9 cellular contexts compared by ENCODE assay signal in genomic region chr11:64760759-64761417, GRCh38. TPM values are rescaled to one million over a fixed set of nuclear protein-coding genes. Genes with fewer than 3 reads are reported as not detected.
DNase-seq lines count a peak whose midpoint lies in the region; ATAC-seq, FAIRE-seq and TF ChIP-seq lines count a peak whose summit lies in the region.
"Had no signal": no experiment of that assay in that cellular context is flagged by ENCODE, and none has a peak within 500 bp of the region (broad histone marks: within the 10 kb centered on the region; RNA-seq: fewer than 3 reads in every experiment).

No MANE protein-coding gene starts in this region.

- no peaks in the 10 kb centered on the region for H3K79me1 ChIP-seq in H1 (ENCODE audit: low read depth, low read length)

- H3K27me3 ChIP-seq in H1 (replicated peaks in 1 of 4; ENCODE audit: control insufficient read depth in 3 of 4, extremely low read depth in 1 of 4, insufficient read depth in 3 of 4, low read length in 3 of 4) (no peaks in the 10 kb centered on the region), prostate gland (replicated peaks; ENCODE audit: insufficient read depth) (no peaks in the 10 kb centered on the region), upper lobe of left lung (no peaks in the 10 kb centered on the region), brain microvascular endothelial cell (replicated peaks) (no peaks in the 10 kb centered on the region)
- H3K27me3 ChIP-seq: breast epithelium had no signal

- no peak overlapping the region for H3K18ac ChIP-seq in H1 (ENCODE audit: extremely low read depth, low read length)

- no peak overlapping the region for H4K91ac ChIP-seq in H1 (replicated peaks; ENCODE audit: insufficient read length, low read length)

- H2AK5ac ChIP-seq in H1 (ENCODE audit: low read depth, low read length): no peak overlapping the region

- H3K4me3 ChIP-seq in SK-N-MC (no peak overlapping the region), H1 (ENCODE audit: extremely low read depth in 1 of 4, insufficient read depth in 2 of 4, low read depth in 3 of 4, low read length in 4 of 4) (no peak overlapping the region; a peak in 1 of 8 replicates), prostate gland (no peak overlapping the region), upper lobe of left lung (no peak overlapping the region), brain microvascular endothelial cell (ENCODE audit: low read depth, low read length) (no peak overlapping the region)

- TF ChIP-seq EP300 in H1 (IDR thresholded peaks at IDR 0.05; ENCODE audit: borderline replicate concordance in 1 of 2, low read depth in 2 of 2, low read length in 2 of 2) (no peak), upper lobe of left lung (IDR thresholded peaks at IDR 0.05) (no peak)

- H3K4me1 ChIP-seq in H1 (replicated peaks in 1 of 4; ENCODE audit: control insufficient read depth in 3 of 4, insufficient read depth in 4 of 4, low read length in 3 of 4): peaks cover 26 to 64% (median 53%) of the 10 kb centered on the region in 4 experiments
- H3K4me1 ChIP-seq in prostate gland (replicated peaks): peaks cover 6% of the 10 kb centered on the region
- H3K4me1 ChIP-seq in upper lobe of left lung: peaks cover 18 to 38% (median 26%) of the 10 kb centered on the region in 4 donors

- peak overlapping the region; percentile 34; the same call in 1 of the 2 replicates for H3K27ac ChIP-seq in SK-N-MC
- peak overlapping the region; percentile 23; the same call in 1 of the 2 replicates for H3K27ac ChIP-seq in H1 (ENCODE audit: low read depth, low read length)
- H3K27ac ChIP-seq in prostate gland: peak overlapping the region; percentile 48 to 62
- peak overlapping the region in 2 of 4 donors; percentile 20 to 53 for H3K27ac ChIP-seq in upper lobe of left lung
- H3K27ac ChIP-seq in brain microvascular endothelial cell: no peak overlapping the region

- no peak overlapping the region for H2BK20ac ChIP-seq in H1 (ENCODE audit: low read length)

- no peak overlapping the region for H4K8ac ChIP-seq in H1 (ENCODE audit: extremely low read depth, insufficient read depth, low read length)

- in situ Hi-C loops in GM13976 (cut with MboI; ENCODE audit: low sequenced_read_pairs, unreplicated experiment) (no loop called here), brain microvascular endothelial cell (cut with HindIII; ENCODE audit: low pct_ligation_motif_present, low sequenced_read_pairs) (no loop called here)

- H2BK15ac ChIP-seq in H1 (ENCODE audit: low read length): no peak overlapping the region; the same call in 1 of the 2 replicates

- H4K20me1 ChIP-seq in H1 (replicated peaks in 1 of 2; ENCODE audit: control insufficient read depth in 1 of 2, insufficient read depth in 2 of 2, low read length in 2 of 2): peaks cover 0 to 6% of the 10 kb centered on the region in 2 experiments

- H3K4me2 ChIP-seq in H1 (ENCODE audit: insufficient read depth in 1 of 2, low read depth in 2 of 2, low read length in 2 of 2): peak overlapping the region; percentile 32 to 57; a peak in 2 of 4 replicates

- H2BK120ac ChIP-seq in H1 (replicated peaks; ENCODE audit: low read depth, low read length): no peak overlapping the region

- no peaks in the 10 kb centered on the region for H3K9me3 ChIP-seq in SK-N-MC (ENCODE audit: low read depth, low read length)
- H3K9me3 ChIP-seq in H1 (ENCODE audit: insufficient read depth in 2 of 2, low read depth in 1 of 2, low read length in 1 of 2): no peaks in the 10 kb centered on the region
- no peaks in the 10 kb centered on the region for H3K9me3 ChIP-seq in prostate gland
- no peaks in the 10 kb centered on the region for H3K9me3 ChIP-seq in upper lobe of left lung
- H3K9me3 ChIP-seq: breast epithelium had no signal

- intact Hi-C loops in prostate gland (cut with DNase I): no loop called here

- peaks cover 0 to 6% of the 10 kb centered on the region in 2 experiments; a peak in 1 of 4 replicates for H3K79me2 ChIP-seq in H1 (ENCODE audit: control insufficient read depth in 1 of 2, insufficient read depth in 2 of 2, low read length in 2 of 2)

- no peak overlapping the region for H3K23ac ChIP-seq in H1 (ENCODE audit: insufficient read length)

- CTCF ChIA-PET in H1 (lab: Charles Lee; ENCODE audit: partially characterized antibody): interaction anchor here (0.6 to 23.6 kb wide), 9 partner anchors 15 to 518 kb away, joined by 3 to 376 read pairs (median 4); partner anchors contain the start of genes RASGRP2 and SF1

- TF ChIP-seq RAD21 in H1 (IDR thresholded peaks at IDR 0.05 in 1 of 2, conservative IDR thresholded peaks at IDR 0.05 in 1 of 2; ENCODE audit: low read depth in 2 of 2, low read length in 2 of 2): no peak

- peak overlapping the region; percentile 1 for H3K4ac ChIP-seq in H1 (replicated peaks; ENCODE audit: insufficient read length, low read depth, low read length)

- no peak overlapping the region for H4K5ac ChIP-seq in H1 (ENCODE audit: insufficient read length, low read depth, low read length)

- H3K36me3 ChIP-seq in SK-N-MC (ENCODE audit: insufficient read depth, low read length) (peaks cover 34% of the 10 kb centered on the region), H1 (ENCODE audit: control insufficient read depth in 2 of 4, insufficient read depth in 4 of 4, low read length in 3 of 4) (peaks cover 6 to 24% (median 16%) of the 10 kb centered on the region in 4 experiments), prostate gland (peaks cover 0 to 7% of the 10 kb centered on the region in 2 donors), upper lobe of left lung (peaks cover 16 to 42% (median 36%) of the 10 kb centered on the region in 4 donors), brain microvascular endothelial cell (replicated peaks) (peaks cover 40% of the 10 kb centered on the region)

- H2AFZ ChIP-seq in H1 (ENCODE audit: low read length): no peak overlapping the region

- no peak for ATAC-seq in HG02610 (IDR thresholded peaks at IDR 0.05; ENCODE audit: unreplicated experiment)
- no peak for ATAC-seq in upper lobe of left lung (ENCODE audit: low FRiP score in 2 of 2)

- H2BK5ac ChIP-seq in H1 (ENCODE audit: low read depth, low read length): no peak overlapping the region

- POLR2A ChIA-PET in H1 (lab: Charles Lee; ENCODE audit: partially characterized antibody): interaction anchor here (0.6 to 42.9 kb wide), 8 partner anchors 5 to 726 kb away, joined by 3 to 1087 read pairs (median 4); partner anchors contain the start of genes PYGM, RASGRP2 and SF1

- H3K14ac ChIP-seq in H1 (ENCODE audit: insufficient read length): no peak overlapping the region

- H3K9ac ChIP-seq in SK-N-MC (ENCODE audit: insufficient read length) (no peak overlapping the region), H1 (replicated peaks in 1 of 4; ENCODE audit: extremely low read depth in 1 of 4, low read depth in 3 of 4, low read length in 3 of 4) (no peak overlapping the region)

- no peak for TF ChIP-seq CTCF in GM13976 (IDR thresholded peaks at IDR 0.05; ENCODE audit: borderline replicate concordance, control extremely low read depth, extremely low read depth, insufficient read depth, missing control alignments)
- no peak for TF ChIP-seq CTCF in H1 (IDR thresholded peaks at IDR 0.05; ENCODE audit: control extremely low read depth in 1 of 3, insufficient read depth in 1 of 3, low read depth in 1 of 3, low read length in 3 of 3)
- TF ChIP-seq CTCF in prostate gland (IDR thresholded peaks at IDR 0.05): no peak
- no peak for TF ChIP-seq CTCF in upper lobe of left lung (IDR thresholded peaks at IDR 0.05)
- no peak for TF ChIP-seq CTCF in brain microvascular endothelial cell (IDR thresholded peaks at IDR 0.05; ENCODE audit: low read depth, low read length, missing control alignments)

- H2BK12ac ChIP-seq in H1 (ENCODE audit: low read depth, low read length): no peak overlapping the region

- no peaks in the 10 kb centered on the region for H3K23me2 ChIP-seq in H1 (ENCODE audit: low read depth, low read length)

- DNase-seq in GM13976 (ENCODE audit: low spot score): peak; percentile 34
- DNase-seq in SK-N-MC (ENCODE audit: low read depth, low spot score): no peak
- DNase-seq in H1 (ENCODE audit: low read depth in 1 of 2, low spot score in 2 of 2): no peak
- no peak for DNase-seq in prostate gland (ENCODE audit: low spot score)
- DNase-seq in NCI-H69 (lab: John Stamatoyannopoulos, UW): no peak
- DNase-seq in upper lobe of left lung: no peak
- no peak for DNase-seq in brain microvascular endothelial cell

- H3K56ac ChIP-seq in H1 (replicated peaks; ENCODE audit: insufficient read length, low read depth, low read length): no peak overlapping the region

- FAIRE-seq in H1 (lab: Jason Lieb, UNC): no peak

- 79% methylated on average over 6 of the region's 7 CpGs; no CpG with 5 or more reads in 1 of the 2 experiments for WGBS in H1 (ENCODE audit: extremely low coverage in 1 of 2, insufficient coverage in 1 of 2, insufficient read length in 1 of 2, insufficient replicate concordance in 2 of 2, low coverage in 1 of 2, low lambda C conversion rate in 2 of 2, missing lambda C conversion rate in 1 of 2), 2 experiments
- WGBS in prostate gland: 41% methylated on average over 7 of the region's 7 CpGs
- 62 to 66% methylated on average over 7 of the region's 7 CpGs for WGBS in upper lobe of left lung, 2 donors

- TF ChIP-seq POLR2A in H1 (IDR thresholded peaks at IDR 0.05; ENCODE audit: control extremely low read depth in 1 of 2, low read depth in 2 of 2, low read length in 2 of 2) (no peak), prostate gland (IDR thresholded peaks at IDR 0.05) (no peak), upper lobe of left lung (IDR thresholded peaks at IDR 0.05) (no peak)

RNA-seq across cellular contexts. Expression of gene PYGM, which starts 1.1 kb away (rescaled TPM):
- 9.6 and 9.7 TPM in 2 replicates for total RNA-seq in H1 (2021; fragmentation: NEBNext Ultra II Directional; extraction: Animal tissue kit (Norgen Biotek cat#: 25700))
- polyA plus RNA-seq in H1 (2011; rRNA removed): 10.0 and 15.2 TPM in 2 replicates
- polyA plus RNA-seq in H1 (2011; cell fraction: cytosol; rRNA removed): 10.4 TPM
- 20.9 TPM for polyA plus RNA-seq in H1 (2011; cell fraction: nucleus; rRNA removed)
- polyA plus RNA-seq in H1 (2012, experiment 1 of 2): 9.2 to 15.4 TPM (median 13.0 TPM) in 4 replicates
- 11.5 TPM for polyA plus RNA-seq in H1 (2012, experiment 2 of 2)
- polyA plus RNA-seq in H1 (2013, experiment 1 of 2): 6.9 TPM
- 6.3 TPM for polyA plus RNA-seq in H1 (2013, experiment 2 of 2)
- 13.2 and 16.4 TPM in 2 replicates for polyA minus RNA-seq in H1 (2011; rRNA and poly(A)+ RNA removed)
- polyA minus RNA-seq in H1 (2011; cell fraction: cytosol; rRNA and poly(A)+ RNA removed): 12.3 TPM
- polyA minus RNA-seq in H1 (2011; cell fraction: nucleus; rRNA and poly(A)+ RNA removed): 5.4 TPM
- 10 to 100 TPM in 1 of 2 donors, 1 to 10 TPM in 1; 8.0 to 22.4 TPM for total RNA-seq in prostate gland
- 1 to 10 TPM; 1.0 to 3.7 (median 1.5) TPM for total RNA-seq in upper lobe of left lung

RNA-seq across cellular contexts. Expression of gene RASGRP2, which starts 16.9 kb away (rescaled TPM):
- total RNA-seq in H1 (2021; fragmentation: NEBNext Ultra II Directional; extraction: Animal tissue kit (Norgen Biotek cat#: 25700)): 37.9 and 40.6 TPM in 2 replicates
- 45.7 and 50.4 TPM in 2 replicates for polyA plus RNA-seq in H1 (2011; rRNA removed)
- 41.1 TPM for polyA plus RNA-seq in H1 (2011; cell fraction: cytosol; rRNA removed)
- 127 TPM for polyA plus RNA-seq in H1 (2011; cell fraction: nucleus; rRNA removed)
- 30.1 to 58.0 TPM (median 54.6 TPM) in 4 replicates for polyA plus RNA-seq in H1 (2012, experiment 1 of 2)
- 31.1 TPM for polyA plus RNA-seq in H1 (2012, experiment 2 of 2)
- polyA plus RNA-seq in H1 (2013, experiment 1 of 2): 33.0 TPM
- polyA plus RNA-seq in H1 (2013, experiment 2 of 2): 34.6 TPM
- polyA minus RNA-seq in H1 (2011; rRNA and poly(A)+ RNA removed): 14.8 and 18.9 TPM in 2 replicates
- polyA minus RNA-seq in H1 (2011; cell fraction: cytosol; rRNA and poly(A)+ RNA removed): 12.3 TPM
- 24.8 TPM for polyA minus RNA-seq in H1 (2011; cell fraction: nucleus; rRNA and poly(A)+ RNA removed)
- total RNA-seq in prostate gland: 10 to 100 TPM; 13.3 to 28.7 TPM
- 10 to 100 TPM; 20.5 to 80.7 (median 33.9) TPM for total RNA-seq in upper lobe of left lung

RNA-seq across cellular contexts. Expression of gene SF1, which starts 17.5 kb away (rescaled TPM):
- 353 and 365 TPM in 2 replicates for total RNA-seq in H1 (2021; fragmentation: NEBNext Ultra II Directional; extraction: Animal tissue kit (Norgen Biotek cat#: 25700))
- polyA plus RNA-seq in H1 (2011; rRNA removed): 72.7 and 110 TPM in 2 replicates
- polyA plus RNA-seq in H1 (2011; cell fraction: cytosol; rRNA removed): 70.0 TPM
- polyA plus RNA-seq in H1 (2011; cell fraction: nucleus; rRNA removed): 197 TPM
- polyA plus RNA-seq in H1 (2012, experiment 1 of 2): 259 to 328 TPM (median 273 TPM) in 4 replicates
- polyA plus RNA-seq in H1 (2012, experiment 2 of 2): 150 TPM
- polyA plus RNA-seq in H1 (2013, experiment 1 of 2): 194 TPM
- polyA plus RNA-seq in H1 (2013, experiment 2 of 2): 181 TPM
- polyA minus RNA-seq in H1 (2011; rRNA and poly(A)+ RNA removed): 75.9 and 88.7 TPM in 2 replicates
- polyA minus RNA-seq in H1 (2011; cell fraction: cytosol; rRNA and poly(A)+ RNA removed): 107 TPM
- 210 TPM for polyA minus RNA-seq in H1 (2011; cell fraction: nucleus; rRNA and poly(A)+ RNA removed)
- total RNA-seq in prostate gland: 100 to 1,000 TPM; 263 to 409 TPM
- 100 to 1,000 TPM; 231 to 625 (median 265) TPM for total RNA-seq in upper lobe of left lung

RNA-seq across cellular contexts. Expression of gene NRXN2, which starts 37.9 kb away (rescaled TPM):
- total RNA-seq in H1 (2021; fragmentation: NEBNext Ultra II Directional; extraction: Animal tissue kit (Norgen Biotek cat#: 25700)): 11.4 and 11.5 TPM in 2 replicates
- 1.3 and 5.7 TPM in 2 replicates for polyA plus RNA-seq in H1 (2011; rRNA removed)
- 2.4 TPM for polyA plus RNA-seq in H1 (2011; cell fraction: cytosol; rRNA removed)
- polyA plus RNA-seq in H1 (2011; cell fraction: nucleus; rRNA removed): 7.0 TPM
- 6.8 to 12.4 TPM (median 9.6 TPM) in 4 replicates for polyA plus RNA-seq in H1 (2012, experiment 1 of 2)
- polyA plus RNA-seq in H1 (2012, experiment 2 of 2): 4.9 TPM
- 11.2 TPM for polyA plus RNA-seq in H1 (2013, experiment 1 of 2)
- 12.9 TPM for polyA plus RNA-seq in H1 (2013, experiment 2 of 2)
- polyA minus RNA-seq in H1 (2011; rRNA and poly(A)+ RNA removed): 10.7 and 12.0 TPM in 2 replicates
- polyA minus RNA-seq in H1 (2011; cell fraction: cytosol; rRNA and poly(A)+ RNA removed): 8.7 TPM
- 10.3 TPM for polyA minus RNA-seq in H1 (2011; cell fraction: nucleus; rRNA and poly(A)+ RNA removed)
- total RNA-seq in prostate gland (10 to 100 TPM in 1 of 2 donors, under 1 TPM in 1; 0.46 to 26.8 TPM), upper lobe of left lung (10 to 100 TPM in 1 of 6 donors, 1 to 10 TPM in 2, under 1 TPM in 1, not detected in 2; 0.59 to 21.6 (median 2.9) TPM)

RNA-seq across cellular contexts. Expression of gene MAP4K2, which starts 42.1 kb away (rescaled TPM):
- total RNA-seq in H1 (2021; fragmentation: NEBNext Ultra II Directional; extraction: Animal tissue kit (Norgen Biotek cat#: 25700)): 20.7 and 24.0 TPM in 2 replicates
- 20.1 and 25.3 TPM in 2 replicates for polyA plus RNA-seq in H1 (2011; rRNA removed)
- polyA plus RNA-seq in H1 (2011; cell fraction: cytosol; rRNA removed): 22.2 TPM
- 54.2 TPM for polyA plus RNA-seq in H1 (2011; cell fraction: nucleus; rRNA removed)
- polyA plus RNA-seq in H1 (2012, experiment 1 of 2): 14.0 to 19.1 TPM (median 15.9 TPM) in 4 replicates
- 12.9 TPM for polyA plus RNA-seq in H1 (2012, experiment 2 of 2)
- polyA plus RNA-seq in H1 (2013, experiment 1 of 2): 11.2 TPM
- 12.0 TPM for polyA plus RNA-seq in H1 (2013, experiment 2 of 2)
- 18.5 and 20.3 TPM in 2 replicates for polyA minus RNA-seq in H1 (2011; rRNA and poly(A)+ RNA removed)
- polyA minus RNA-seq in H1 (2011; cell fraction: cytosol; rRNA and poly(A)+ RNA removed): 11.0 TPM
- 11.6 TPM for polyA minus RNA-seq in H1 (2011; cell fraction: nucleus; rRNA and poly(A)+ RNA removed)
- total RNA-seq in prostate gland: 10 to 100 TPM; 10.7 to 35.8 TPM
- total RNA-seq in upper lobe of left lung: 10 to 100 TPM; 19.0 to 84.7 (median 29.2) TPM
